Comparison of ENCODE assay signal across 25 cellular contexts in genomic region chr3:18390024-18390660, GRCh38. TPM values are rescaled to one million over a fixed set of nuclear protein-coding genes. Genes with fewer than 3 reads are reported as not detected.
A peak's percentile ranks its signal among the peaks of the same experiment; 100 is the strongest.
DNase-seq lines count a peak whose midpoint lies in the region; ATAC-seq and TF ChIP-seq lines count a peak whose summit lies in the region.
"Had no signal": no experiment of that assay in that cellular context is flagged by ENCODE, and none has a peak within 500 bp of the region (broad histone marks: within the 10 kb centered on the region; RNA-seq: fewer than 3 reads in every experiment).

No MANE protein-coding gene starts in this region.

- H3K4me1 ChIP-seq in CD8-positive, alpha-beta T cell (ENCODE audit: insufficient read depth, low read length), result peaks cover 77% of the 10 kb centered on the region

- no peak overlapping the region for H3K27ac ChIP-seq in CD8-positive, alpha-beta T cell (ENCODE audit: low read depth, low read length)
- H3K27ac ChIP-seq: GM23248 had no signal

- no peaks in the 10 kb centered on the region for H3K9me3 Mint-ChIP-seq in activated T-cell treated with anti-CD3 and anti-CD28 coated beads, Interleukin-2, amount 50 U/mL, for 24 hours
- no peaks in the 10 kb centered on the region for H3K9me3 Mint-ChIP-seq in CD8-positive, alpha-beta T cell
- no peaks in the 10 kb centered on the region for H3K9me3 Mint-ChIP-seq in activated CD4-positive, alpha-beta memory T cell treated with anti-CD3 and anti-CD28 coated beads, Interleukin-2, amount 10 ng/mL, durations not matched to agents 7 days and 5 days
- H3K9me3 Mint-ChIP-seq: central memory CD8-positive, alpha-beta T cell; IgD-negative memory B cell had no signal

- H3K4me3 Mint-ChIP-seq in activated T-cell treated with anti-CD3 and anti-CD28 coated beads, Interleukin-2, amount 50 U/mL, for 24 hours, result no peak overlapping the region
- peak overlapping the region; percentile 26 for H3K4me3 Mint-ChIP-seq in CD8-positive, alpha-beta T cell
- no peak overlapping the region for H3K4me3 Mint-ChIP-seq in activated CD4-positive, alpha-beta memory T cell treated with anti-CD3 and anti-CD28 coated beads, Interleukin-2, amount 10 ng/mL, durations not matched to agents 7 days and 5 days
- H3K4me3 Mint-ChIP-seq: central memory CD8-positive, alpha-beta T cell; IgD-negative memory B cell had no signal

- H3K36me3 Mint-ChIP-seq in activated T-cell treated with anti-CD3 and anti-CD28 coated beads, Interleukin-2, amount 50 U/mL, for 24 hours (ENCODE audit: low read depth), result peaks cover 98% of the 10 kb centered on the region
- H3K36me3 Mint-ChIP-seq in CD8-positive, alpha-beta T cell, result peaks cover 68% of the 10 kb centered on the region
- peaks cover 74% of the 10 kb centered on the region for H3K36me3 Mint-ChIP-seq in activated CD4-positive, alpha-beta memory T cell treated with anti-CD3 and anti-CD28 coated beads, Interleukin-2, amount 10 ng/mL, durations not matched to agents 7 days and 5 days (ENCODE audit: low read depth)
- H3K36me3 Mint-ChIP-seq: IgD-negative memory B cell had no signal

- ATAC-seq in CD8-positive, alpha-beta T cell, result no peak
- peak; percentile 71 for ATAC-seq in left lobe of liver
- ATAC-seq in GM19035 (IDR thresholded peaks at IDR 0.05; ENCODE audit: unreplicated experiment), result no peak
- ATAC-seq: activated CD4-positive, CD25-positive, alpha-beta regulatory T cell treated with anti-CD3 and anti-CD28 coated beads, Interleukin-2, amount 50 U/mL, for 24 hours; sciatic nerve had no signal

- CTCF ChIA-PET in CD8-positive, alpha-beta T cell (lab: Charles Lee), result interaction anchor here (0.6 to 2.2 kb wide), 17 partner anchors 8 to 599 kb away, joined by 3 to 11 read pairs (median 3); no protein-coding TSS in a partner anchor
- CTCF ChIA-PET in activated CD4-positive, alpha-beta memory T cell treated with anti-CD3 and anti-CD28 coated beads, Interleukin-2, amount 10 ng/mL, durations not matched to agents 7 days and 5 days (lab: Charles Lee), result interaction anchor here (0.9 to 2.9 kb wide), 12 partner anchors 8 to 266 kb away, joined by 3 to 14 read pairs (median 7); no protein-coding TSS in a partner anchor

- DNase-seq in activated T-cell treated with anti-CD3 and anti-CD28 coated beads, Interleukin-2, amount 50 U/mL, for 24 hours, result no peak
- DNase-seq in activated T-cell treated with anti-CD3 and anti-CD28 coated beads for 4 hours, result no peak
- no peak for DNase-seq in CD8-positive, alpha-beta T cell
- no peak for DNase-seq in activated CD4-positive, alpha-beta memory T cell treated with anti-CD3 and anti-CD28 coated beads, Interleukin-2, amount 10 ng/mL, durations not matched to agents 7 days and 5 days
- DNase-seq in left lobe of liver (ENCODE audit: low spot score), result no peak
- DNase-seq in NOMO-1 treated with dmso at 0.1 percent for 144 hours (lab: John Stamatoyannopoulos, UW; ENCODE audit: unreplicated experiment), result no peak
- no peak for DNase-seq in Ammon's horn (ENCODE audit: low spot score)
- DNase-seq: activated gamma-delta T cell treated with Interleukin-2 at 50 U/mL for 16 hours; DMS53; GF-D8; GM23248; kidney; NCI-H1417; NCI-H2081; NCI-H226; NCI-H748 treated with DMSO at 0.1 percent for 48 hours; posterior cingulate gyrus; stimulated activated CD4-positive, alpha-beta T cell treated with anti-CD3 and anti-CD28 coated beads, Interleukin-4, amount 100 ng/mL, for 4 hours; stimulated activated naive CD4-positive, alpha-beta T cell treated with Interleukin-2 at 50 U/mL for 16 hours had no signal

- POLR2A ChIA-PET in CD8-positive, alpha-beta T cell (lab: Charles Lee), result interaction anchor here (0.6 kb wide), 1 partner anchor 205 kb away, joined by 3 read pairs; no protein-coding TSS in a partner anchor
- POLR2A ChIA-PET in activated CD4-positive, alpha-beta memory T cell treated with anti-CD3 and anti-CD28 coated beads, Interleukin-2, amount 10 ng/mL, durations not matched to agents 7 days and 5 days (lab: Charles Lee), result interaction anchor here (1.4 kb wide), 1 partner anchor 9 kb away, joined by 4 read pairs; no protein-coding TSS in a partner anchor

- peak overlapping the region; percentile 78 for H3K27ac Mint-ChIP-seq in activated T-cell treated with anti-CD3 and anti-CD28 coated beads, Interleukin-2, amount 50 U/mL, for 24 hours
- peak overlapping the region; percentile 85 for H3K27ac Mint-ChIP-seq in CD8-positive, alpha-beta T cell
- peak overlapping the region; percentile 7 for H3K27ac Mint-ChIP-seq in activated CD4-positive, alpha-beta memory T cell treated with anti-CD3 and anti-CD28 coated beads, Interleukin-2, amount 10 ng/mL, durations not matched to agents 7 days and 5 days
- H3K27ac Mint-ChIP-seq: IgD-negative memory B cell had no signal

- H3K4me3 ChIP-seq in CD8-positive, alpha-beta T cell (ENCODE audit: low read depth, low read length), result no peak overlapping the region
- H3K4me3 ChIP-seq: GM23248, lung had no signal

- TF ChIP-seq CTCF in CD8-positive, alpha-beta T cell (IDR thresholded peaks at IDR 0.05), result no peak

- H3K36me3 ChIP-seq in CD8-positive, alpha-beta T cell (ENCODE audit: insufficient read depth, low read length), result peaks cover 30% of the 10 kb centered on the region

- H3K27me3 Mint-ChIP-seq in activated T-cell treated with anti-CD3 and anti-CD28 coated beads, Interleukin-2, amount 50 U/mL, for 24 hours, result no peaks in the 10 kb centered on the region
- H3K27me3 Mint-ChIP-seq in CD8-positive, alpha-beta T cell (ENCODE audit: low read depth), result no peaks in the 10 kb centered on the region
- H3K27me3 Mint-ChIP-seq in activated CD4-positive, alpha-beta memory T cell treated with anti-CD3 and anti-CD28 coated beads, Interleukin-2, amount 10 ng/mL, durations not matched to agents 7 days and 5 days, result no peaks in the 10 kb centered on the region
- H3K27me3 Mint-ChIP-seq: central memory CD8-positive, alpha-beta T cell; IgD-negative memory B cell had no signal

- no peaks in the 10 kb centered on the region for H3K9me3 ChIP-seq in CD8-positive, alpha-beta T cell (ENCODE audit: low read length)

- no peaks in the 10 kb centered on the region for H3K27me3 ChIP-seq in CD8-positive, alpha-beta T cell (ENCODE audit: insufficient read depth, low read length)

- intact Hi-C loops in CD8-positive, alpha-beta T cell (cut with DNase I, micrococcal nuclease), result loop anchor here (1.0 to 5.0 kb wide), 4 partner anchors 33 to 367 kb away; partner anchors contain the start of gene SATB1 (in 1 of the 2)

- peaks cover 83% of the 10 kb centered on the region for H3K4me1 Mint-ChIP-seq in activated T-cell treated with anti-CD3 and anti-CD28 coated beads, Interleukin-2, amount 50 U/mL, for 24 hours (ENCODE audit: low read depth)
- peaks cover 88% of the 10 kb centered on the region for H3K4me1 Mint-ChIP-seq in CD8-positive, alpha-beta T cell (ENCODE audit: low read depth)
- peaks cover 48% of the 10 kb centered on the region for H3K4me1 Mint-ChIP-seq in activated CD4-positive, alpha-beta memory T cell treated with anti-CD3 and anti-CD28 coated beads, Interleukin-2, amount 10 ng/mL, durations not matched to agents 7 days and 5 days

RNA-seq across cellular contexts. Expression of gene SATB1, which starts 35.0 kb away (rescaled TPM):
- total RNA-seq in CD8-positive, alpha-beta T cell, result 100 to 1,000 TPM; 333 to 346 TPM
- 100 to 1,000 TPM; 263 to 267 TPM for total RNA-seq in activated CD4-positive, alpha-beta memory T cell treated with anti-CD3 and anti-CD28 coated beads, Interleukin-2, amount 10 ng/mL, durations not matched to agents 7 days and 5 days
- 12.0 TPM for total RNA-seq in left lobe of liver

Comparison
In these comparisons a context has a peak if more than half of its experiments do, and no peak if none do; other contexts are left out.
1. H3K27ac Mint-ChIP-seq: peak in every context shown above with its lines; median percentile 85 in CD8-positive, alpha-beta T cell; 78 in activated T-cell treated with anti-CD3 and anti-CD28 coated beads, Interleukin-2, amount 50 U/mL, for 24 hours; 7 in activated CD4-positive, alpha-beta memory T cell treated with anti-CD3 and anti-CD28 coated beads, Interleukin-2, amount 10 ng/mL, durations not matched to agents 7 days and 5 days.
2. RNA of gene SATB1, which starts 35.0 kb away (total RNA-seq): 333 to 346 TPM in CD8-positive, alpha-beta T cell and 263 to 267 TPM in activated CD4-positive, alpha-beta memory T cell treated with anti-CD3 and anti-CD28 coated beads, Interleukin-2, amount 10 ng/mL, durations not matched to agents 7 days and 5 days; 12.0 TPM in left lobe of liver (single experiment); every median in the first group is over 10 times any median in the second.